Comparison of ENCODE assay signal across 15 cellular contexts in the genomic region with DNA sequence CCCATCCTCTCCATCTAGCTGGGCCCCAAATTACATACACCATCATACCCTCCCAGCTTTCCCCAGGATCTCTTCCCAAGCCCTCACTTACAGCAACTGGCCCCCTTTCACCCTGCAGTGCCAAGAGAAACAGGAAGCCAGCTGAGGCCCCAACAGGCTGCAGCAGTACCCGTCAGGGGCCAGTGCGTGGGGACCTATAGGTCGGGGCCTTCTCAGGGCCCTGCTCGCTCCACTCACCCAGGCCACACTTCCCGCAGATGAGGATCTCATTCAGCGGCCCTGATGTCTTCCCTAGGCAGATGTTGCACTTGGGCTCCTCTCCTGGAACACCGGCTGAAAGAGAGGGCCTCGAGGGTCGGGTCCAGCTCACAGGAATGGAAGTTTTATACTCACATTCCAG. TPM values are rescaled to one million over a fixed set of nuclear protein-coding genes. Genes with fewer than 3 reads are reported as not detected.
DNase-seq lines count a peak whose midpoint lies in the region; ATAC-seq and TF ChIP-seq lines count a peak whose summit lies in the region.
"Had no signal": no experiment of that assay in that cellular context is flagged by ENCODE, and none has a peak within 500 bp of the region (broad histone marks: within the 10 kb centered on the region; RNA-seq: fewer than 3 reads in every experiment).

No MANE protein-coding gene starts in this region.

- ATAC-seq in activated CD4-positive, alpha-beta T cell treated with anti-CD3 and anti-CD28 coated beads for 36 hours = no peak
- ATAC-seq in HG02610 (IDR thresholded peaks at IDR 0.05; ENCODE audit: unreplicated experiment) = no peak
- ATAC-seq: right cardiac atrium had no signal

- CTCF ChIA-PET in activated CD4-positive, alpha-beta T cell treated with anti-CD3 and anti-CD28 coated beads for 36 hours (lab: Charles Lee) = interaction anchor here (0.8 to 1.7 kb wide), 9 partner anchors 13 to 67 kb away, joined by 3 to 7 read pairs (median 4); no protein-coding TSS in a partner anchor
- CTCF ChIA-PET in RWPE1 (lab: Yijun Ruan, JAX) = no interaction called here

- H3K4me3 ChIP-seq in effector memory CD4-positive, alpha-beta T cell (ENCODE audit: insufficient read depth, low read depth, low read length, poor library complexity, severe bottlenecking) = no peak overlapping the region
- H3K4me3 ChIP-seq in stomach smooth muscle (ENCODE audit: low read length in 2 of 2) = no peak overlapping the region

- peaks cover 23% of the 10 kb centered on the region for H3K4me1 ChIP-seq in effector memory CD4-positive, alpha-beta T cell (ENCODE audit: control insufficient read depth, insufficient read depth, low read length, poor library complexity, severe bottlenecking)
- peaks cover 13% of the 10 kb centered on the region for H3K4me1 ChIP-seq in stomach smooth muscle (ENCODE audit: control insufficient read depth, insufficient read depth, low read length)

- DNase-seq in activated CD4-positive, alpha-beta T cell treated with anti-CD3 and anti-CD28 coated beads for 36 hours = no peak
- no peak for DNase-seq in activated CD4-positive, alpha-beta T cell treated with anti-CD3 and anti-CD28 coated beads for 1 hour
- DNase-seq in RWPE1 (ENCODE audit: low spot score) (no peak), NCI-H2107 treated with DMSO at 0.1 percent for 48 hours (lab: John Stamatoyannopoulos, UW; ENCODE audit: unreplicated experiment) (no peak), GDM1 (lab: John Stamatoyannopoulos, UW) (no peak)
- DNase-seq in effector memory CD4-positive, alpha-beta T cell = no peak
- DNase-seq: activated CD4-positive, alpha-beta T cell treated with anti-CD3 and anti-CD28 coated beads, Interleukin-2, amount 50 U/mL, for 4 hours; Calu3; NCI-H1092; NCI-H226 had no signal

- intact Hi-C loops in activated CD4-positive, alpha-beta T cell treated with anti-CD3 and anti-CD28 coated beads for 36 hours (cut with DNase I, micrococcal nuclease) = loop anchor here in 1 of 2 experiments (10.0 kb wide), 1 partner anchor 205 kb away; a partner anchor contains a TSS

- no peak for TF ChIP-seq CTCF in RWPE1 (conservative IDR thresholded peaks at IDR 0.05; ENCODE audit: low read depth)

- H3K36me3 Mint-ChIP-seq in activated CD4-positive, alpha-beta T cell treated with anti-CD3 and anti-CD28 coated beads for 36 hours (ENCODE audit: low read depth) = peaks cover 74% of the 10 kb centered on the region

- H3K27ac ChIP-seq in RWPE1 (peak overlapping the region; percentile 84), stomach smooth muscle (ENCODE audit: low read length) (peak overlapping the region; percentile 71)
- H3K27ac ChIP-seq in effector memory CD4-positive, alpha-beta T cell (ENCODE audit: insufficient read depth, low read length, poor library complexity, severe bottlenecking) = peak overlapping the region; percentile 74
- H3K27ac ChIP-seq: epithelial cell of prostate had no signal

- no peaks in the 10 kb centered on the region for H3K27me3 ChIP-seq in effector memory CD4-positive, alpha-beta T cell (replicated peaks; ENCODE audit: control insufficient read depth, insufficient read depth, low read length, poor library complexity, severe bottlenecking)
- no peaks in the 10 kb centered on the region for H3K27me3 ChIP-seq in stomach smooth muscle (ENCODE audit: control insufficient read depth in 1 of 2, insufficient read depth in 2 of 2, low read length in 2 of 2)

- no peaks in the 10 kb centered on the region for H3K9me3 Mint-ChIP-seq in activated CD4-positive, alpha-beta T cell treated with anti-CD3 and anti-CD28 coated beads for 36 hours (ENCODE audit: low read depth)

- H3K4me3 Mint-ChIP-seq in activated CD4-positive, alpha-beta T cell treated with anti-CD3 and anti-CD28 coated beads for 36 hours = no peak overlapping the region

- H3K9me3 ChIP-seq in effector memory CD4-positive, alpha-beta T cell (ENCODE audit: control insufficient read depth, low read length) = no peaks in the 10 kb centered on the region
- no peaks in the 10 kb centered on the region for H3K9me3 ChIP-seq in stomach smooth muscle (ENCODE audit: control insufficient read depth in 2 of 2, low read length in 2 of 2)

- H3K4me1 Mint-ChIP-seq in activated CD4-positive, alpha-beta T cell treated with anti-CD3 and anti-CD28 coated beads for 36 hours = peaks cover 52% of the 10 kb centered on the region

- H3K9ac ChIP-seq in stomach smooth muscle (ENCODE audit: low read length in 2 of 2) = no peak overlapping the region

- H3K27me3 Mint-ChIP-seq in activated CD4-positive, alpha-beta T cell treated with anti-CD3 and anti-CD28 coated beads for 36 hours = no peaks in the 10 kb centered on the region
- H3K27me3 Mint-ChIP-seq: activated naive CD8-positive, alpha-beta T cell had no signal

- peak overlapping the region; percentile 70 for H3K27ac Mint-ChIP-seq in activated CD4-positive, alpha-beta T cell treated with anti-CD3 and anti-CD28 coated beads for 36 hours

- H3K36me3 ChIP-seq in effector memory CD4-positive, alpha-beta T cell (ENCODE audit: control insufficient read depth, insufficient read depth, low read length) = peaks cover 42% of the 10 kb centered on the region
- peaks cover 12 to 34% of the 10 kb centered on the region in 2 donors for H3K36me3 ChIP-seq in stomach smooth muscle (ENCODE audit: control insufficient read depth in 2 of 2, insufficient read depth in 2 of 2, low read length in 2 of 2)

- POLR2A ChIA-PET in activated CD4-positive, alpha-beta T cell treated with anti-CD3 and anti-CD28 coated beads for 36 hours (lab: Charles Lee) = interaction anchor here (0.7 to 1.3 kb wide), 3 partner anchors 34 to 61 kb away, joined by 3 to 6 read pairs (median 4); no protein-coding TSS in a partner anchor
- POLR2A ChIA-PET in RWPE1 (lab: Yijun Ruan, JAX; ENCODE audit: low non-redundant PET) = no interaction called here

RNA-seq across cellular contexts. Expression of a gene that starts 6.8 kb away (rescaled TPM):
- total RNA-seq in activated CD4-positive, alpha-beta T cell treated with anti-CD3 and anti-CD28 coated beads for 36 hours = 100 to 1,000 TPM; 168 to 169 TPM

RNA-seq across cellular contexts. Expression of a gene that starts 27.5 kb away (rescaled TPM):
- 10 to 100 TPM; 53.5 to 58.3 TPM for total RNA-seq in activated CD4-positive, alpha-beta T cell treated with anti-CD3 and anti-CD28 coated beads for 36 hours

RNA-seq across cellular contexts. Expression of a gene that starts 56.4 kb away (rescaled TPM):
- 100 to 1,000 TPM; 103 to 113 TPM for total RNA-seq in activated CD4-positive, alpha-beta T cell treated with anti-CD3 and anti-CD28 coated beads for 36 hours
